ENCODE assay signal across 8 cellular contexts in the genomic region with DNA sequence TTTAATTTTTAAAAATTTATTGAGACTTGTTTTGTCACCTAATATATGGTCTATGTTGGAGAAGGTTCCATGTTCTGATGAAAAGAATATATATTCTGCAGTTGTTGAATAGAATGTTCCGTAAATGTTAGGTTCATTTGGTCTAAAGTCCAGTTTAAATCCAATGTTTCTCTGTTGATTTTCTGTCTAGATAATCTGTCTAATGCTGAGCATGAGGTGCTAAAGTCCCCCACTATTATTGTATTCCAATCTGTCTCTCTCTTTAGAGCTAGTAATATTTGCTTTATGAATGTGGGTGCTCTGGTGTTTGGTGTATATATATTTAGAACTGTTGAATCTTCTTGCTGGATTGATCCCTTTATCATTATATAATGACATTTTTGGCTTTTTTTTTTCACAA. TPM values are rescaled to one million over a fixed set of nuclear protein-coding genes. Genes with fewer than 3 reads are reported as not detected.
"Had no signal": no experiment of that assay in that cellular context is flagged by ENCODE, and none has a peak within 500 bp of the region (broad histone marks: within the 10 kb centered on the region; RNA-seq: fewer than 3 reads in every experiment).

No MANE protein-coding gene starts in this region.

- H3K4me1 Mint-ChIP-seq: IgD-negative memory B cell had no signal

- ATAC-seq: K562 had no signal

- H3K4me3 ChIP-seq: K562 had no signal

- H3K27ac ChIP-seq: HL-60 had no signal

- H3K27ac Mint-ChIP-seq: IgD-negative memory B cell had no signal

- FAIRE-seq: HTR-8/SVneo, K562 had no signal

- DNase-seq: IMR-90, KBM-7 had no signal

- H3K4me3 Mint-ChIP-seq: IgD-negative memory B cell had no signal

RNA-seq across cellular contexts. Expression of gene TRIM15, which starts 15.5 kb away (rescaled TPM):
- total RNA-seq: HT1080, IMR-90 had no signal
- polyA plus RNA-seq: IgD-negative memory B cell, IMR-90 had no signal

RNA-seq across cellular contexts. Expression of gene TRIM10, which starts 17.8 kb away (rescaled TPM):
- total RNA-seq: HT1080, IMR-90 had no signal
- polyA plus RNA-seq: IgD-negative memory B cell, IMR-90 had no signal

RNA-seq across cellular contexts. Expression of gene TRIM40, which starts 42.9 kb away (rescaled TPM):
- total RNA-seq: HT-29, HT1080, IMR-90, K562 had no signal
- polyA plus RNA-seq: IMR-90 had no signal
